18 cellular contexts compared by ENCODE assay signal in genomic region chr20:23092861-23093543, GRCh38. TPM values are rescaled to one million over a fixed set of nuclear protein-coding genes. Genes with fewer than 3 reads are reported as not detected.
"Had no signal": no experiment of that assay in that cellular context is flagged by ENCODE, and none has a peak within 500 bp of the region (broad histone marks: within the 10 kb centered on the region; RNA-seq: fewer than 3 reads in every experiment).

No MANE protein-coding gene starts in this region.

- H3K4me3 Mint-ChIP-seq: activated CD4-positive, alpha-beta memory T cell treated with anti-CD3 and anti-CD28 coated beads, Interleukin-2, amount 10 ng/mL, durations not matched to agents 7 days and 5 days; activated naive CD4-positive, alpha-beta T cell treated with anti-CD3 and anti-CD28 coated beads, Interleukin-2, amount 10 ng/mL, durations not matched to agents 7 days and 5 days; central memory CD8-positive, alpha-beta T cell; naive thymus-derived CD8-positive, alpha-beta T cell; stimulated activated naive B cell treated with anti-CD40 and anti-IgM and Interleukin-4, amounts not matched to agents 10 μg/mL and 1 μg/mL and 100 μg/mL, for 72 hours; T-helper 2 cell treated with Interferon-gamma antibody and Interleukin-4, amounts not matched to agents 5 μg/mL and 100 μg/mL, for 36 hours had no signal

- H3K4me3 ChIP-seq: hepatocyte, right atrium auricular region, smooth muscle cell, transverse colon had no signal

- FAIRE-seq: frontal cortex had no signal

- H3K27ac Mint-ChIP-seq: activated CD4-positive, alpha-beta memory T cell treated with anti-CD3 and anti-CD28 coated beads, Interleukin-2, amount 10 ng/mL, durations not matched to agents 7 days and 5 days; activated naive CD4-positive, alpha-beta T cell treated with anti-CD3 and anti-CD28 coated beads, Interleukin-2, amount 10 ng/mL, durations not matched to agents 7 days and 5 days; naive thymus-derived CD8-positive, alpha-beta T cell; T-helper 2 cell treated with Interferon-gamma antibody and Interleukin-4, amounts not matched to agents 5 μg/mL and 100 μg/mL, for 36 hours had no signal

- DNase-seq: activated CD4-positive, alpha-beta memory T cell treated with anti-CD3 and anti-CD28 coated beads, Interleukin-2, amount 10 ng/mL, durations not matched to agents 7 days and 5 days; activated CD4-positive, alpha-beta T cell treated with anti-CD3 and anti-CD28 coated beads for 1 hour; activated CD8-positive, alpha-beta memory T cell treated with anti-CD3 and anti-CD28 coated beads, Interleukin-2, amount 50 U/mL, for 48 hours; activated naive CD4-positive, alpha-beta T cell treated with anti-CD3 and anti-CD28 coated beads, Interleukin-2, amount 10 ng/mL, durations not matched to agents 7 days and 5 days; left cardiac atrium; naive thymus-derived CD8-positive, alpha-beta T cell; stimulated activated naive B cell treated with anti-CD40 and anti-IgM and Interleukin-4, amounts not matched to agents 10 μg/mL and 1 μg/mL and 100 μg/mL, for 72 hours; transverse colon had no signal

- H3K9me3 ChIP-seq: right atrium auricular region, transverse colon had no signal

- H3K36me3 Mint-ChIP-seq: activated naive CD4-positive, alpha-beta T cell treated with anti-CD3 and anti-CD28 coated beads, Interleukin-2, amount 10 ng/mL, durations not matched to agents 7 days and 5 days; naive thymus-derived CD8-positive, alpha-beta T cell; stimulated activated naive B cell treated with anti-CD40 and anti-IgM and Interleukin-4, amounts not matched to agents 10 μg/mL and 1 μg/mL and 100 μg/mL, for 72 hours had no signal

- H3K4me1 Mint-ChIP-seq: activated naive CD4-positive, alpha-beta T cell treated with anti-CD3 and anti-CD28 coated beads, Interleukin-2, amount 10 ng/mL, durations not matched to agents 7 days and 5 days; central memory CD8-positive, alpha-beta T cell; naive thymus-derived CD8-positive, alpha-beta T cell had no signal

- H3K9me3 Mint-ChIP-seq: activated CD4-positive, alpha-beta memory T cell treated with anti-CD3 and anti-CD28 coated beads, Interleukin-2, amount 10 ng/mL, durations not matched to agents 7 days and 5 days; activated naive CD4-positive, alpha-beta T cell treated with anti-CD3 and anti-CD28 coated beads, Interleukin-2, amount 10 ng/mL, durations not matched to agents 7 days and 5 days; central memory CD8-positive, alpha-beta T cell; naive thymus-derived CD8-positive, alpha-beta T cell; stimulated activated naive B cell treated with anti-CD40 and anti-IgM and Interleukin-4, amounts not matched to agents 10 μg/mL and 1 μg/mL and 100 μg/mL, for 72 hours; T-helper 2 cell treated with Interferon-gamma antibody and Interleukin-4, amounts not matched to agents 5 μg/mL and 100 μg/mL, for 36 hours had no signal

- H3K79me2 ChIP-seq: hepatocyte had no signal

- H3K4me1 ChIP-seq: transverse colon had no signal

- H2AFZ ChIP-seq: hepatocyte had no signal

- H3K27me3 ChIP-seq: right atrium auricular region, transverse colon had no signal

- H3K4me2 ChIP-seq: hepatocyte, smooth muscle cell had no signal

- H3K36me3 ChIP-seq: right atrium auricular region, transverse colon had no signal

- ATAC-seq: naive thymus-derived CD8-positive, alpha-beta T cell; stimulated activated naive B cell treated with anti-CD40 and anti-IgM and Interleukin-4, amounts not matched to agents 10 μg/mL and 1 μg/mL and 100 μg/mL, for 72 hours had no signal

- H3K27ac ChIP-seq: hepatocyte, right atrium auricular region, transverse colon had no signal

RNA-seq across cellular contexts. Expression of gene CD93, which starts 6.9 kb away (rescaled TPM):
- total RNA-seq: smooth muscle cell had no signal
- polyA plus RNA-seq: smooth muscle cell had no signal

RNA-seq across cellular contexts. Expression of gene THBD, which starts 43.5 kb away (rescaled TPM):
- total RNA-seq: activated CD4-positive, alpha-beta memory T cell treated with anti-CD3 and anti-CD28 coated beads, Interleukin-2, amount 10 ng/mL, durations not matched to agents 7 days and 5 days had no signal
- polyA plus RNA-seq: naive thymus-derived CD8-positive, alpha-beta T cell had no signal

RNA-seq across cellular contexts. Expression of gene SSTR4, which starts 57.9 kb away (rescaled TPM):
- total RNA-seq: activated CD4-positive, alpha-beta memory T cell treated with anti-CD3 and anti-CD28 coated beads, Interleukin-2, amount 10 ng/mL, durations not matched to agents 7 days and 5 days; dermis blood vessel endothelial cell; left cardiac atrium; lung microvascular endothelial cell; mononuclear cell; naive thymus-derived CD8-positive, alpha-beta T cell; right atrium auricular region; smooth muscle cell; subcutaneous adipose tissue; transverse colon had no signal
- polyA plus RNA-seq: hepatocyte; naive thymus-derived CD8-positive, alpha-beta T cell; smooth muscle cell had no signal
